In genomic region chr7:134374291-134374690, GRCh38 we compare ENCODE assay signal across 26 cellular contexts. TPM values are rescaled to one million over a fixed set of nuclear protein-coding genes. Genes with fewer than 3 reads are reported as not detected.
DNase-seq lines count a peak whose midpoint lies in the region; ATAC-seq and TF ChIP-seq lines count a peak whose summit lies in the region.
"Had no signal": no experiment of that assay in that cellular context is flagged by ENCODE, and none has a peak within 500 bp of the region (broad histone marks: within the 10 kb centered on the region; RNA-seq: fewer than 3 reads in every experiment).

No MANE protein-coding gene starts in this region.

- in situ Hi-C loops in transverse colon (cut with MboI; ENCODE audit: low pct_ligation_motif_present in 1 of 4, low pct_unique_long_range_greater_than_20kb in 1 of 4, low sequenced_read_pairs in 3 of 4): no loop called here

- no peaks in the 10 kb centered on the region for H3K36me3 Mint-ChIP-seq in effector memory CD8-positive, alpha-beta T cell (ENCODE audit: insufficient read depth)
- H3K36me3 Mint-ChIP-seq: CD4-positive, alpha-beta memory T cell had no signal

- H3K27ac Mint-ChIP-seq in effector memory CD8-positive, alpha-beta T cell: no peak overlapping the region
- H3K27ac Mint-ChIP-seq: CD4-positive, alpha-beta memory T cell; GM23338 had no signal

- intact Hi-C loops in body of pancreas (cut with DNase I) (no loop called here), transverse colon (cut with DNase I; ENCODE audit: low total_unique reads) (no loop called here)

- TF ChIP-seq POLR2A in body of pancreas (IDR thresholded peaks at IDR 0.05) (no peak), transverse colon (IDR thresholded peaks at IDR 0.05) (no peak)

- H3K27ac ChIP-seq in body of pancreas (peak overlapping the region in 2 of 4 donors; percentile 36 to 46), transverse colon (peak overlapping the region in 3 of 4 donors; percentile 14 to 49 (median 43))
- H3K27ac ChIP-seq: BLaER1, PC-9 had no signal

- peak in 2 of 4 donors; percentile 13 to 39 for DNase-seq in body of pancreas
- DNase-seq in left lobe of liver (ENCODE audit: low spot score): no peak
- DNase-seq in mucosa of gallbladder (ENCODE audit: low spot score): peak; percentile 60
- DNase-seq in transverse colon: peak; percentile 9
- DNase-seq in CD1c-positive myeloid dendritic cell (ENCODE audit: extremely low spot score): no peak
- no peak for DNase-seq in effector memory CD8-positive, alpha-beta T cell
- DNase-seq in NCI-H82 treated with DMSO at 0.1 percent for 48 hours (lab: John Stamatoyannopoulos, UW; ENCODE audit: unreplicated experiment): no peak
- DNase-seq: ACHN; CD4-positive, alpha-beta memory T cell; DMS153; GDM1; HCEC 1CT; Kasumi-1; MG63; NCI-H1417 treated with DMSO at 0.1 percent for 48 hours; NCI-H187 treated with DMSO at 0.1 percent for 48 hours; NCI-H2107; NCI-H446 treated with DMSO at 0.1 percent for 48 hours; NCI-H526 treated with DMSO at 0.1 percent for 48 hours; PC-9; RPMI8226; SHP77 had no signal

- WGBS in body of pancreas, 2 donors: 27 to 29% methylated on average over 1 of the region's 1 CpG
- WGBS in transverse colon (ENCODE audit: low coverage in 1 of 2), 2 donors: 72% methylated on average over 1 of the region's 1 CpG; no CpG with 5 or more reads in 1 of the 2 donors

- H3K36me3 ChIP-seq in body of pancreas (replicated peaks in 1 of 2; ENCODE audit: insufficient read depth in 1 of 2, low read depth in 2 of 2): no peaks in the 10 kb centered on the region
- H3K36me3 ChIP-seq in transverse colon: no peaks in the 10 kb centered on the region
- H3K36me3 ChIP-seq: BLaER1, MG63 had no signal

- TF ChIP-seq EP300 in transverse colon (IDR thresholded peaks at IDR 0.05; ENCODE audit: low read depth): no peak

- H3K4me3 ChIP-seq in body of pancreas (no peak overlapping the region), transverse colon (no peak overlapping the region)
- H3K4me3 ChIP-seq: BLaER1, GM23338, MG63, PC-9 had no signal

- H3K27me3 ChIP-seq in body of pancreas (no peaks in the 10 kb centered on the region), transverse colon (no peaks in the 10 kb centered on the region)
- H3K27me3 ChIP-seq: BLaER1, MG63 had no signal

- peaks cover 0 to 2% of the 10 kb centered on the region in 2 donors for H3K4me1 Mint-ChIP-seq in effector memory CD8-positive, alpha-beta T cell (ENCODE audit: low read depth in 2 of 2)
- H3K4me1 Mint-ChIP-seq: CD4-positive, alpha-beta memory T cell; GM23338 had no signal

- H3K4me1 ChIP-seq in body of pancreas (peaks cover 31% of the 10 kb centered on the region), transverse colon (peaks cover 0 to 14% (median 7%) of the 10 kb centered on the region in 4 donors)
- H3K4me1 ChIP-seq: BLaER1, Caco-2 had no signal

- no peak overlapping the region for H3K4me3 Mint-ChIP-seq in effector memory CD8-positive, alpha-beta T cell
- H3K4me3 Mint-ChIP-seq: CD4-positive, alpha-beta memory T cell; GM23338 had no signal

- ATAC-seq in body of pancreas: peak; percentile 97
- peak; percentile 93 for ATAC-seq in left lobe of liver
- ATAC-seq in HG02678 (IDR thresholded peaks at IDR 0.05; ENCODE audit: unreplicated experiment): no peak
- ATAC-seq in effector memory CD8-positive, alpha-beta T cell (replicated peaks): no peak
- ATAC-seq: GM23338 had no signal

- peaks cover 25 to 62% of the 10 kb centered on the region in 2 donors for H3K27me3 Mint-ChIP-seq in effector memory CD8-positive, alpha-beta T cell

- H3K9me3 Mint-ChIP-seq in effector memory CD8-positive, alpha-beta T cell: peaks cover 0 to 2% of the 10 kb centered on the region in 2 donors
- H3K9me3 Mint-ChIP-seq: GM23338 had no signal

- H3K9me3 ChIP-seq in body of pancreas: no peaks in the 10 kb centered on the region
- no peaks in the 10 kb centered on the region for H3K9me3 ChIP-seq in transverse colon
- H3K9me3 ChIP-seq: BLaER1, Caco-2, MG63 had no signal

- TF ChIP-seq CTCF in body of pancreas (IDR thresholded peaks at IDR 0.05): no peak
- TF ChIP-seq CTCF in transverse colon (IDR thresholded peaks at IDR 0.05): no peak

RNA-seq across cellular contexts. Expression of gene SLC35B4, which starts 57.6 kb away (rescaled TPM):
- total RNA-seq in body of pancreas (10 to 100 TPM in 1 of 2 donors, 1 to 10 TPM in 1; 4.9 to 11.5 TPM), left lobe of liver (11.0 TPM), mucosa of gallbladder (10.7 TPM), transverse colon (10 to 100 TPM in 1 of 4 donors, 1 to 10 TPM in 3; 3.6 to 13.5 (median 5.7) TPM)

Comparison
In these comparisons a context has a peak if more than half of its experiments do, and no peak if none do; other contexts are left out.
1. ATAC-seq: peak in body of pancreas (single experiment) and left lobe of liver (single experiment); none in HG02678 (single experiment) and effector memory CD8-positive, alpha-beta T cell (single experiment).
2. DNase-seq: peak in mucosa of gallbladder (single experiment) and transverse colon (single experiment); none in left lobe of liver (single experiment), CD1c-positive myeloid dendritic cell (single experiment), effector memory CD8-positive, alpha-beta T cell (0 of 3) and NCI-H82 treated with DMSO at 0.1 percent for 48 hours (single experiment).